In genomic region chr19:1936916-1937610, GRCh38 we compare ENCODE assay signal across 26 cellular contexts. TPM values are rescaled to one million over a fixed set of nuclear protein-coding genes. Genes with fewer than 3 reads are reported as not detected.
DNase-seq lines count a peak whose midpoint lies in the region; TF ChIP-seq lines count a peak whose summit lies in the region.
"Had no signal": no experiment of that assay in that cellular context is flagged by ENCODE, and none has a peak within 500 bp of the region (broad histone marks: within the 10 kb centered on the region; RNA-seq: fewer than 3 reads in every experiment).

No MANE protein-coding gene starts in this region.

- intact Hi-C loops in activated CD4-positive, alpha-beta T cell treated with anti-CD3 and anti-CD28 coated beads, Interleukin-2, amount 10 ng/mL, durations not matched to agents 24 days and 14 days (cut with micrococcal nuclease) = no loop called here
- intact Hi-C loops in spleen (cut with DNase I; ENCODE audit: low total_unique reads) = no loop called here
- intact Hi-C loops in uterus (cut with DNase I; ENCODE audit: low total_unique reads) = no loop called here

- no peaks in the 10 kb centered on the region for H3K27me3 Mint-ChIP-seq in activated CD4-positive, alpha-beta T cell treated with anti-CD3 and anti-CD28 coated beads, Interleukin-2, amount 10 ng/mL, durations not matched to agents 24 days and 14 days
- peaks cover 24 to 29% (median 25%) of the 10 kb centered on the region in 3 donors for H3K27me3 Mint-ChIP-seq in immature natural killer cell (ENCODE audit: low read depth in 3 of 3)
- H3K27me3 Mint-ChIP-seq: effector memory CD8-positive, alpha-beta T cell; stimulated activated naive CD8-positive, alpha-beta T cell treated with anti-CD3 and anti-CD28 coated beads, Interleukin-15, amount 100 ng/mL, for 72 hours had no signal

- H3K27ac ChIP-seq in WERI-Rb-1 (peak overlapping the region; percentile 61), spleen (peak overlapping the region; percentile 54 to 90 (median 78)), coronary artery (no peak overlapping the region), uterus (no peak overlapping the region)
- H3K27ac ChIP-seq: esophagus muscularis mucosa, HL-60, Peyer's patch had no signal

- peaks cover 23% of the 10 kb centered on the region for H3K36me3 Mint-ChIP-seq in activated CD4-positive, alpha-beta T cell treated with anti-CD3 and anti-CD28 coated beads, Interleukin-2, amount 10 ng/mL, durations not matched to agents 24 days and 14 days (ENCODE audit: low read depth)
- peaks cover 0 to 6% (median 4%) of the 10 kb centered on the region in 3 donors for H3K36me3 Mint-ChIP-seq in immature natural killer cell

- H3K4me3 ChIP-seq in WERI-Rb-1 (ENCODE audit: low read depth, low read length) (no peak overlapping the region), spleen (no peak overlapping the region), coronary artery (no peak overlapping the region), uterus (no peak overlapping the region)
- H3K4me3 ChIP-seq: esophagus muscularis mucosa, gastroesophageal sphincter, Peyer's patch, smooth muscle cell, tibial nerve had no signal

- H3K4me1 ChIP-seq in spleen (peaks cover 9 to 78% (median 48%) of the 10 kb centered on the region in 6 donors), uterus (peaks cover 3 to 4% of the 10 kb centered on the region in 2 donors)

- peaks cover 9% of the 10 kb centered on the region for H3K9me3 ChIP-seq in WERI-Rb-1 (ENCODE audit: severe bottlenecking)
- H3K9me3 ChIP-seq in spleen = peaks cover 0 to 9% (median 0%) of the 10 kb centered on the region in 8 donors
- H3K9me3 ChIP-seq in uterus = no peaks in the 10 kb centered on the region
- H3K9me3 ChIP-seq: gastroesophageal sphincter, Peyer's patch, SJCRH30, tibial nerve had no signal

- H3K9me3 Mint-ChIP-seq in activated CD4-positive, alpha-beta T cell treated with anti-CD3 and anti-CD28 coated beads, Interleukin-2, amount 10 ng/mL, durations not matched to agents 24 days and 14 days = peaks cover 10% of the 10 kb centered on the region
- no peaks in the 10 kb centered on the region for H3K9me3 Mint-ChIP-seq in immature natural killer cell
- H3K9me3 Mint-ChIP-seq: effector memory CD8-positive, alpha-beta T cell had no signal

- WGBS in spleen, 5 donors = 82 to 93% (median 88%) methylated on average over 20 to 24 of the region's 24 CpGs

- no peak for TF ChIP-seq POLR2A in spleen (IDR thresholded peaks at IDR 0.05)
- TF ChIP-seq POLR2A in uterus (IDR thresholded peaks at IDR 0.05) = no peak

- H3K4me3 Mint-ChIP-seq in activated CD4-positive, alpha-beta T cell treated with anti-CD3 and anti-CD28 coated beads, Interleukin-2, amount 10 ng/mL, durations not matched to agents 24 days and 14 days = no peak overlapping the region
- peak overlapping the region in 1 of 5 donors; percentile 19 for H3K4me3 Mint-ChIP-seq in immature natural killer cell
- H3K4me3 Mint-ChIP-seq: effector memory CD8-positive, alpha-beta T cell; stimulated activated naive CD8-positive, alpha-beta T cell treated with anti-CD3 and anti-CD28 coated beads, Interleukin-15, amount 100 ng/mL, for 72 hours had no signal

- no peak for DNase-seq in activated CD4-positive, alpha-beta T cell treated with anti-CD3 and anti-CD28 coated beads, Interleukin-2, amount 10 ng/mL, durations not matched to agents 24 days and 14 days
- DNase-seq in activated CD4-positive, alpha-beta T cell treated with anti-CD3 and anti-CD28 coated beads, Interleukin-2, amount 50 U/mL, for 1 hour = no peak
- DNase-seq in WERI-Rb-1 (no peak), immature natural killer cell (no peak), spleen (no peak), DMS153 (lab: John Stamatoyannopoulos, UW) (no peak), coronary artery (ENCODE audit: low spot score) (no peak), uterus (no peak)
- DNase-seq: activated T-cell treated with anti-CD3 and anti-CD28 coated beads, Interleukin-2, amount 50 U/mL, for 1 hour; effector memory CD8-positive, alpha-beta T cell; GOT3; hypothalamus; NCI-H1105 treated with DMSO at 0.1 percent for 48 hours; NCI-H2081 treated with DMSO at 0.1 percent for 48 hours; NK-92 treated with Interleukin-12 subunit alpha and Interleukin-12 subunit beta, amount 100 ng/mL, for 24 hours; nucleus accumbens; Peyer's patch; SJCRH30; stimulated activated CD4-positive, alpha-beta T cell treated with anti-CD3 and anti-CD28 coated beads, Interleukin-4, amount 100 ng/mL, for 24 hours; stimulated activated naive CD8-positive, alpha-beta T cell treated with anti-CD3 and anti-CD28 coated beads, Interleukin-15, amount 100 ng/mL, for 72 hours had no signal

- no peak for TF ChIP-seq CTCF in WERI-Rb-1 (IDR thresholded peaks at IDR 0.05; ENCODE audit: low read depth, low read length)
- no peak for TF ChIP-seq CTCF in spleen (IDR thresholded peaks at IDR 0.05 in 8 of 11, conservative IDR thresholded peaks at IDR 0.05 in 3 of 11)
- no peak for TF ChIP-seq CTCF in coronary artery (IDR thresholded peaks at IDR 0.05)
- no peak for TF ChIP-seq CTCF in uterus (IDR thresholded peaks at IDR 0.05)

- H3K27ac Mint-ChIP-seq in activated CD4-positive, alpha-beta T cell treated with anti-CD3 and anti-CD28 coated beads, Interleukin-2, amount 10 ng/mL, durations not matched to agents 24 days and 14 days = peak overlapping the region; percentile 42
- peak overlapping the region; percentile 66 to 100 (median 88) for H3K27ac Mint-ChIP-seq in immature natural killer cell
- H3K27ac Mint-ChIP-seq: activated naive CD4-positive, alpha-beta T cell treated with anti-CD3 and anti-CD28 coated beads, Interleukin-2, amount 50 U/mL, for 72 hours; stimulated activated naive CD8-positive, alpha-beta T cell treated with anti-CD3 and anti-CD28 coated beads, Interleukin-15, amount 100 ng/mL, for 72 hours had no signal

- H3K27me3 ChIP-seq in WERI-Rb-1 (ENCODE audit: insufficient read depth, low read depth, severe bottlenecking) = no peaks in the 10 kb centered on the region
- no peaks in the 10 kb centered on the region for H3K27me3 ChIP-seq in spleen (replicated peaks in 1 of 7)
- no peaks in the 10 kb centered on the region for H3K27me3 ChIP-seq in uterus
- H3K27me3 ChIP-seq: gastroesophageal sphincter, Peyer's patch, SJCRH30, tibial nerve had no signal

- H3K36me3 ChIP-seq in WERI-Rb-1 (no peaks in the 10 kb centered on the region), spleen (no peaks in the 10 kb centered on the region), uterus (no peaks in the 10 kb centered on the region)
- H3K36me3 ChIP-seq: esophagus muscularis mucosa, gastroesophageal sphincter, Peyer's patch, SJCRH30, tibial nerve had no signal

- peaks cover 23% of the 10 kb centered on the region for H3K4me1 Mint-ChIP-seq in activated CD4-positive, alpha-beta T cell treated with anti-CD3 and anti-CD28 coated beads, Interleukin-2, amount 10 ng/mL, durations not matched to agents 24 days and 14 days
- peaks cover 25 to 27% of the 10 kb centered on the region in 2 donors for H3K4me1 Mint-ChIP-seq in immature natural killer cell

RNA-seq across cellular contexts. Expression of gene CSNK1G2, which starts 3.9 kb away (rescaled TPM):
- 91.7 and 92.8 TPM in 2 replicates for total RNA-seq in activated CD4-positive, alpha-beta T cell treated with anti-CD3 and anti-CD28 coated beads, Interleukin-2, amount 10 ng/mL, durations not matched to agents 24 days and 14 days
- polyA plus RNA-seq in immature natural killer cell = 10 to 100 TPM; 18.0 to 35.4 (median 21.8) TPM
- 100 to 1,000 TPM in 3 of 7 donors, 10 to 100 TPM in 4; 72.2 to 115 (median 88.6) TPM for total RNA-seq in spleen
- polyA plus RNA-seq in spleen = 100 to 1,000 TPM in 1 of 3 donors, 10 to 100 TPM in 2; 52.5 to 120 (median 99.1) TPM
- total RNA-seq in uterus = 10 to 100 TPM in 3 of 4 donors, 1 to 10 TPM in 1; 8.2 to 59.4 (median 46.7) TPM

RNA-seq across cellular contexts. Expression of gene ADAT3, which starts 31.9 kb away (rescaled TPM):
- 8.8 and 10.6 TPM in 2 replicates for total RNA-seq in activated CD4-positive, alpha-beta T cell treated with anti-CD3 and anti-CD28 coated beads, Interleukin-2, amount 10 ng/mL, durations not matched to agents 24 days and 14 days
- 10 to 100 TPM in 1 of 3 donors, 1 to 10 TPM in 2; 2.1 to 10.0 (median 4.3) TPM for polyA plus RNA-seq in immature natural killer cell
- 10 to 100 TPM in 2 of 7 donors, 1 to 10 TPM in 5; 6.4 to 11.0 (median 8.3) TPM for total RNA-seq in spleen
- polyA plus RNA-seq in spleen = 1 to 10 TPM; 3.2 to 9.4 (median 4.0) TPM
- total RNA-seq in uterus = 1 to 10 TPM; 1.0 to 5.5 (median 2.8) TPM

RNA-seq across cellular contexts. Expression of gene SCAMP4, which starts 31.9 kb away (rescaled TPM):
- 39.2 and 42.4 TPM in 2 replicates for total RNA-seq in activated CD4-positive, alpha-beta T cell treated with anti-CD3 and anti-CD28 coated beads, Interleukin-2, amount 10 ng/mL, durations not matched to agents 24 days and 14 days
- polyA plus RNA-seq in immature natural killer cell = 10 to 100 TPM in 2 of 3 donors, 1 to 10 TPM in 1; 7.6 to 31.9 (median 22.6) TPM
- total RNA-seq in spleen = 10 to 100 TPM; 45.4 to 92.2 (median 53.6) TPM
- 10 to 100 TPM; 13.0 to 29.9 (median 17.9) TPM for polyA plus RNA-seq in spleen
- 10 to 100 TPM in 3 of 4 donors, 1 to 10 TPM in 1; 9.5 to 68.9 (median 28.0) TPM for total RNA-seq in uterus

RNA-seq across cellular contexts. Expression of gene ABHD17A, which starts 51.8 kb away (rescaled TPM):
- total RNA-seq in activated CD4-positive, alpha-beta T cell treated with anti-CD3 and anti-CD28 coated beads, Interleukin-2, amount 10 ng/mL, durations not matched to agents 24 days and 14 days = 104 and 107 TPM in 2 replicates
- polyA plus RNA-seq in immature natural killer cell (100 to 1,000 TPM; 652 to 783 (median 741) TPM), spleen (100 to 1,000 TPM in 1 of 3 donors, 10 to 100 TPM in 2; 80.4 to 107 (median 88.1) TPM)
- total RNA-seq in spleen (100 to 1,000 TPM in 2 of 7 donors, 10 to 100 TPM in 5; 73.4 to 104 (median 83.0) TPM), uterus (100 to 1,000 TPM in 1 of 4 donors, 10 to 100 TPM in 3; 33.8 to 142 (median 63.7) TPM)

Comparison
In these comparisons a context has a peak if more than half of its experiments do, and no peak if none do; other contexts are left out.
1. H3K27ac ChIP-seq: peak in WERI-Rb-1 (single experiment) and spleen (8 of 8); none in coronary artery (0 of 2) and uterus (0 of 2).